In genomic region chr12:104604070-104604994, GRCh38 we compare ENCODE assay signal across 8 cellular contexts.
A peak's percentile ranks its signal among the peaks of the same experiment; 100 is the strongest.
DNase-seq lines count a peak whose midpoint lies in the region; ATAC-seq and TF ChIP-seq lines count a peak whose summit lies in the region.

No MANE protein-coding gene starts in this region.

- H3K4me1 Mint-ChIP-seq in effector memory CD8-positive, alpha-beta T cell (ENCODE audit: low read depth in 2 of 2), result peaks cover 60 to 82% of the 10 kb centered on the region in 2 donors
- H3K4me1 Mint-ChIP-seq in stimulated activated memory B cell treated with anti-CD40 and anti-IgM and Interleukin-4, amounts not matched to agents 10 μg/mL and 1 μg/mL and 100 μg/mL, for 72 hours, result peaks cover 74% of the 10 kb centered on the region

- no peaks in the 10 kb centered on the region for H3K27me3 Mint-ChIP-seq in effector memory CD8-positive, alpha-beta T cell
- H3K27me3 Mint-ChIP-seq in stimulated activated memory B cell treated with anti-CD40 and anti-IgM and Interleukin-4, amounts not matched to agents 10 μg/mL and 1 μg/mL and 100 μg/mL, for 72 hours, result no peaks in the 10 kb centered on the region

- peak overlapping the region; percentile 39 to 70 for H3K4me3 Mint-ChIP-seq in effector memory CD8-positive, alpha-beta T cell
- peak overlapping the region; percentile 31 for H3K4me3 Mint-ChIP-seq in stimulated activated memory B cell treated with anti-CD40 and anti-IgM and Interleukin-4, amounts not matched to agents 10 μg/mL and 1 μg/mL and 100 μg/mL, for 72 hours

- 47% methylated on average over 8 to 10 of the region's 10 CpGs for WGBS in mesodermal cell (ENCODE audit: insufficient coverage in 2 of 2), 2 experiments

- no peak for TF ChIP-seq EP300 in Ishikawa (IDR thresholded peaks at IDR 0.05; ENCODE audit: borderline replicate concordance)

- H3K36me3 ChIP-seq in mesodermal cell (ENCODE audit: control insufficient read depth, insufficient read depth, low read length), result no peaks in the 10 kb centered on the region

- no peak; the same call in 1 of the 2 replicates for TF ChIP-seq RAD21 in Ishikawa (IDR thresholded peaks at IDR 0.05; ENCODE audit: low read depth)

- DNase-seq in Daoy (ENCODE audit: low read depth) (peak; percentile 98), NK-92 (lab: John Stamatoyannopoulos, UW; ENCODE audit: unreplicated experiment) (no peak)
- DNase-seq in activated CD4-positive, alpha-beta T cell treated with anti-CD3 and anti-CD28 coated beads for 1 hour, result peak; percentile 10
- DNase-seq in effector memory CD8-positive, alpha-beta T cell, result peak; percentile 17 to 24 (median 21)

- H3K36me3 Mint-ChIP-seq in effector memory CD8-positive, alpha-beta T cell (ENCODE audit: insufficient read depth), result peaks cover 10% of the 10 kb centered on the region
- peaks cover 76% of the 10 kb centered on the region for H3K36me3 Mint-ChIP-seq in stimulated activated memory B cell treated with anti-CD40 and anti-IgM and Interleukin-4, amounts not matched to agents 10 μg/mL and 1 μg/mL and 100 μg/mL, for 72 hours

- no peaks in the 10 kb centered on the region for H3K9me3 Mint-ChIP-seq in effector memory CD8-positive, alpha-beta T cell
- no peaks in the 10 kb centered on the region for H3K9me3 Mint-ChIP-seq in stimulated activated memory B cell treated with anti-CD40 and anti-IgM and Interleukin-4, amounts not matched to agents 10 μg/mL and 1 μg/mL and 100 μg/mL, for 72 hours

- peak overlapping the region; percentile 87 to 93 for H3K27ac Mint-ChIP-seq in effector memory CD8-positive, alpha-beta T cell
- peak overlapping the region; percentile 34 for H3K27ac Mint-ChIP-seq in stimulated activated memory B cell treated with anti-CD40 and anti-IgM and Interleukin-4, amounts not matched to agents 10 μg/mL and 1 μg/mL and 100 μg/mL, for 72 hours

- H3K9me3 ChIP-seq in mesodermal cell (ENCODE audit: control insufficient read depth, low read length), result no peaks in the 10 kb centered on the region

- no peak overlapping the region for H3K4me3 ChIP-seq in mesodermal cell (ENCODE audit: extremely low read depth, insufficient read depth, low read length, poor library complexity, severe bottlenecking)

- peak overlapping the region; percentile 92 for H3K27ac ChIP-seq in mesodermal cell (ENCODE audit: low read depth, low read length, severe bottlenecking)

- ATAC-seq in GM21737 (IDR thresholded peaks at IDR 0.05; ENCODE audit: unreplicated experiment), result peak; percentile 69
- peak; percentile 87 for ATAC-seq in effector memory CD8-positive, alpha-beta T cell (replicated peaks)
- ATAC-seq in stimulated activated memory B cell treated with anti-CD40 and anti-IgM and Interleukin-4, amounts not matched to agents 10 μg/mL and 1 μg/mL and 100 μg/mL, for 72 hours, result peak; percentile 86

- H3K4me1 ChIP-seq in mesodermal cell (ENCODE audit: control insufficient read depth, insufficient read depth, low read length, poor library complexity, severe bottlenecking), result peaks cover 14% of the 10 kb centered on the region

TF ChIP-seq in Ishikawa, 13 proteins besides CTCF, POLR2A, EP300 and RAD21:
- no peak for TF ChIP-seq NFIC (IDR thresholded peaks at IDR 0.05)
- TF ChIP-seq EGR1 (IDR thresholded peaks at IDR 0.05), result peak; percentile 58; the same call in 1 of the 2 replicates
